Comparison of ENCODE assay signal across 1 cellular context in the genomic region with DNA sequence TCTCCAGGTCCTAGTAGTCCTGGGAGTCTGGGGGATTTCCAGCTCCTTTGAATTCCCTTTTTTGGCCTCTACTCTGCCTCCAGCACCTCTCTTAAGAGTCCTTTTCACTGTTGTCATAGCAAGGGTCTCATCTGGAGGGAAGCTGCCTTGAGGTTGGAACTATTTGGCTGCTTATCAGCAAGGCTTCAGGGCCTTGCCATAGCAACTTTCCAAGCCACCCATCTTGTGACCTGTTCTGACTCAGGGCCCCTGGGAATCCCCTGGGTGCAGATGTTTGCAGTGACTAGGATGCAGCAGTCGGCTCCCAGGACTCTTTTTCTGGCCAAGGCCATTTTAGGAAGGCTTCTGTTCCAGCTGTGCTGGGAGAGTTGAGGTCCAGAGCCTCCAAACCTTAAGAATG.
TF ChIP-seq lines count a peak whose summit lies in the region.

No MANE protein-coding gene starts in this region.

TF ChIP-seq in K562, 482 proteins besides CTCF, POLR2A, EP300 and RAD21 (continues in another document):
- TF ChIP-seq, protein P1, sequence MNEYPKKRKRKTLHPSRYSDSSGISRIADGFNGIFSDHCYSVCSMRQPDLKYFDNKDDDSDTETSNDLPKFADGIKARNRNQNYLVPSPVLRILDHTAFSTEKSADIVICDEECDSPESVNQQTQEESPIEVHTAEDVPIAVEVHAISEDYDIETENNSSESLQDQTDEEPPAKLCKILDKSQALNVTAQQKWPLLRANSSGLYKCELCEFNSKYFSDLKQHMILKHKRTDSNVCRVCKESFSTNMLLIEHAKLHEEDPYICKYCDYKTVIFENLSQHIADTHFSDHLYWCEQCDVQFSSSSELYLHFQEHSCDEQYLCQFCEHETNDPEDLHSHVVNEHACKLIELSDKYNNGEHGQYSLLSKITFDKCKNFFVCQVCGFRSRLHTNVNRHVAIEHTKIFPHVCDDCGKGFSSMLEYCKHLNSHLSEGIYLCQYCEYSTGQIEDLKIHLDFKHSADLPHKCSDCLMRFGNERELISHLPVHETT (CRISPR knock-in tag; conservative IDR thresholded peaks at IDR 0.05 in 1 of 2, IDR thresholded peaks at IDR 0.05 in 1 of 2): peak in 1 of 2 experiments; percentile 35; a peak in 1 of 4 replicates
- TF ChIP-seq GABPA (tag; conservative IDR thresholded peaks at IDR 0.05; ENCODE audit: low read depth) (0 out of 2 replicates have a peak, but pooled peaks have one; percentile 13), ZFX (CRISPR knock-in tag; IDR thresholded peaks at IDR 0.05) (peak; percentile 58), GATA2 (CRISPR knock-in tag; IDR thresholded peaks at IDR 0.05) (peak; percentile 49; the same call in 1 of the 2 replicates), TOE1 (IDR thresholded peaks at IDR 0.05; ENCODE audit: borderline replicate concordance) (peak; percentile 30; the same call in 1 of the 2 replicates), TOE1 (CRISPR knock-in tag; IDR thresholded peaks at IDR 0.05; ENCODE audit: borderline replicate concordance, low read depth) (no peak), SPI1 (IDR thresholded peaks at IDR 0.05; ENCODE audit: borderline replicate concordance, low read depth, low read length) (no peak), SMARCE1 (IDR thresholded peaks at IDR 0.05) (peak; percentile 18; the same call in 1 of the 2 replicates), TCF3 (CRISPR knock-in tag; IDR thresholded peaks at IDR 0.05) (0 out of 2 replicates have a peak, but pooled peaks have one; percentile 46), SRF (CRISPR knock-in tag; IDR thresholded peaks at IDR 0.05) (peak in 1 of 2 experiments; percentile 52; a peak in 1 of 4 replicates), NEUROD1 (IDR thresholded peaks at IDR 0.05; ENCODE audit: borderline replicate concordance, low read depth, low read length, partially characterized antibody) (peak; percentile 51), ZNF589 (CRISPR knock-in tag; IDR thresholded peaks at IDR 0.05; ENCODE audit: low read depth) (0 out of 2 replicates have a peak, but pooled peaks have one; percentile 36), SMARCA5 (IDR thresholded peaks at IDR 0.05) (no peak), MYNN (IDR thresholded peaks at IDR 0.05) (peak; percentile 99), MYNN (CRISPR knock-in tag; IDR thresholded peaks at IDR 0.05) (peak; percentile 90), ARID1B (IDR thresholded peaks at IDR 0.05) (peak; percentile 69), ZNF644 (tag; IDR thresholded peaks at IDR 0.05; ENCODE audit: low read depth) (peak; percentile 65; the same call in 1 of the 2 replicates), CBFA2T3 (IDR thresholded peaks at IDR 0.05) (peak; percentile 64), TAL1 (IDR thresholded peaks at IDR 0.05) (0 out of 2 replicates have a peak, but pooled peaks have one; percentile 7), ZNF146 (CRISPR knock-in tag; IDR thresholded peaks at IDR 0.05; ENCODE audit: unreplicated experiment) (no peak), RCOR1 (IDR thresholded peaks at IDR 0.05; ENCODE audit: borderline replicate concordance in 1 of 2, low read depth in 2 of 2, low read length in 2 of 2) (peak in 1 of 2 experiments; percentile 6; a peak in 1 of 4 replicates), ZNF184 (CRISPR knock-in tag; IDR thresholded peaks at IDR 0.05) (no peak), CXXC5 (CRISPR knock-in tag; IDR thresholded peaks at IDR 0.05) (no peak), FOXJ2 (tag; IDR thresholded peaks at IDR 0.05) (peak; percentile 98), TEAD1 (CRISPR knock-in tag; IDR thresholded peaks at IDR 0.05) (peak in 1 of 2 experiments; percentile 17; a peak in 1 of 4 replicates), JUN (IDR thresholded peaks at IDR 0.05; ENCODE audit: borderline replicate concordance, low read depth, low read length) (peak; percentile 32; the same call in 1 of the 2 replicates), JUN (CRISPR knock-in tag; IDR thresholded peaks at IDR 0.05; ENCODE audit: borderline replicate concordance) (no peak), SETDB1 (IDR thresholded peaks at IDR 0.05; ENCODE audit: low read length) (no peak), ZNF695 (CRISPR knock-in tag; IDR thresholded peaks at IDR 0.05) (no peak), MYBL2 (IDR thresholded peaks at IDR 0.05; ENCODE audit: low read depth) (no peak), MYBL2 (CRISPR knock-in tag; IDR thresholded peaks at IDR 0.05; ENCODE audit: borderline replicate concordance) (no peak), NR2C2 (CRISPR knock-in tag; IDR thresholded peaks at IDR 0.05) (no peak), NR2C2 (tag; IDR thresholded peaks at IDR 0.05) (peak; percentile 43; the same call in 1 of the 2 replicates), CTBP1 (IDR thresholded peaks at IDR 0.05; ENCODE audit: borderline replicate concordance) (peak; percentile 64; the same call in 1 of the 2 replicates), JUND (IDR thresholded peaks at IDR 0.05; ENCODE audit: borderline replicate concordance, low read depth, low read length) (peak; percentile 54; the same call in 1 of the 2 replicates), JUND (tag; IDR thresholded peaks at IDR 0.05; ENCODE audit: borderline replicate concordance, low read depth, low read length) (no peak; the same call in 2 of the 3 replicates), ZEB2 (IDR thresholded peaks at IDR 0.05) (no peak), FOSL1 (tag; conservative IDR thresholded peaks at IDR 0.05) (peak; percentile 87), ZNF431 (CRISPR knock-in tag; IDR thresholded peaks at IDR 0.05) (no peak), ZNF561 (CRISPR knock-in tag; conservative IDR thresholded peaks at IDR 0.05) (no peak), RFX1 (IDR thresholded peaks at IDR 0.05) (peak; percentile 88)
- TF ChIP-seq, protein P2, sequence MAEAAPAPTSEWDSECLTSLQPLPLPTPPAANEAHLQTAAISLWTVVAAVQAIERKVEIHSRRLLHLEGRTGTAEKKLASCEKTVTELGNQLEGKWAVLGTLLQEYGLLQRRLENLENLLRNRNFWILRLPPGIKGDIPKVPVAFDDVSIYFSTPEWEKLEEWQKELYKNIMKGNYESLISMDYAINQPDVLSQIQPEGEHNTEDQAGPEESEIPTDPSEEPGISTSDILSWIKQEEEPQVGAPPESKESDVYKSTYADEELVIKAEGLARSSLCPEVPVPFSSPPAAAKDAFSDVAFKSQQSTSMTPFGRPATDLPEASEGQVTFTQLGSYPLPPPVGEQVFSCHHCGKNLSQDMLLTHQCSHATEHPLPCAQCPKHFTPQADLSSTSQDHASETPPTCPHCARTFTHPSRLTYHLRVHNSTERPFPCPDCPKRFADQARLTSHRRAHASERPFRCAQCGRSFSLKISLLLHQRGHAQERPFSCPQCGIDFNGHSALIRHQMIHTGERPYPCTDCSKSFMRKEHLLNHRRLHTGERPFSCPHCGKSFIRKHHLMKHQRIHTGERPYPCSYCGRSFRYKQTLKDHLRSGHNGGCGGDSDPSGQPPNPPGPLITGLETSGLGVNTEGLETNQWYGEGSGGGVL (CRISPR knock-in tag; IDR thresholded peaks at IDR 0.05): no peak
- TF ChIP-seq, protein P3, sequence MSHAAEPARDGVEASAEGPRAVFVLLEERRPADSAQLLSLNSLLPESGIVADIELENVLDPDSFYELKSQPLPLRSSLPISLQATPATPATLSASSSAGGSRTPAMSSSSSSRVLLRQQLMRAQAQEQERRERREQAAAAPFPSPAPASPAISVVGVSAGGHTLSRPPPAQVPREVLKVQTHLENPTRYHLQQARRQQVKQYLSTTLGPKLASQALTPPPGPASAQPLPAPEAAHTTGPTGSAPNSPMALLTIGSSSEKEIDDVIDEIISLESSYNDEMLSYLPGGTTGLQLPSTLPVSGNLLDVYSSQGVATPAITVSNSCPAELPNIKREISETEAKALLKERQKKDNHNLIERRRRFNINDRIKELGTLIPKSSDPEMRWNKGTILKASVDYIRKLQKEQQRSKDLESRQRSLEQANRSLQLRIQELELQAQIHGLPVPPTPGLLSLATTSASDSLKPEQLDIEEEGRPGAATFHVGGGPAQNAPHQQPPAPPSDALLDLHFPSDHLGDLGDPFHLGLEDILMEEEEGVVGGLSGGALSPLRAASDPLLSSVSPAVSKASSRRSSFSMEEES (CRISPR knock-in tag; IDR thresholded peaks at IDR 0.05): peak; percentile 27
- TF ChIP-seq, protein P4, sequence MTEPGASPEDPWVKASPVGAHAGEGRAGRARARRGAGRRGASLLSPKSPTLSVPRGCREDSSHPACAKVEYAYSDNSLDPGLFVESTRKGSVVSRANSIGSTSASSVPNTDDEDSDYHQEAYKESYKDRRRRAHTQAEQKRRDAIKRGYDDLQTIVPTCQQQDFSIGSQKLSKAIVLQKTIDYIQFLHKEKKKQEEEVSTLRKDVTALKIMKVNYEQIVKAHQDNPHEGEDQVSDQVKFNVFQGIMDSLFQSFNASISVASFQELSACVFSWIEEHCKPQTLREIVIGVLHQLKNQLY (CRISPR knock-in tag; conservative IDR thresholded peaks at IDR 0.05): no peak
- TF ChIP-seq, protein P5, sequence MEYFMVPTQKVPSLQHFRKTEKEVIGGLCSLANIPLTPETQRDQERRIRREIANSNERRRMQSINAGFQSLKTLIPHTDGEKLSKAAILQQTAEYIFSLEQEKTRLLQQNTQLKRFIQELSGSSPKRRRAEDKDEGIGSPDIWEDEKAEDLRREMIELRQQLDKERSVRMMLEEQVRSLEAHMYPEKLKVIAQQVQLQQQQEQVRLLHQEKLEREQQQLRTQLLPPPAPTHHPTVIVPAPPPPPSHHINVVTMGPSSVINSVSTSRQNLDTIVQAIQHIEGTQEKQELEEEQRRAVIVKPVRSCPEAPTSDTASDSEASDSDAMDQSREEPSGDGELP (CRISPR knock-in tag; IDR thresholded peaks at IDR 0.05; ENCODE audit: borderline replicate concordance): peak; percentile 44; the same call in 1 of the 2 replicates
- TF ChIP-seq, protein P6, sequence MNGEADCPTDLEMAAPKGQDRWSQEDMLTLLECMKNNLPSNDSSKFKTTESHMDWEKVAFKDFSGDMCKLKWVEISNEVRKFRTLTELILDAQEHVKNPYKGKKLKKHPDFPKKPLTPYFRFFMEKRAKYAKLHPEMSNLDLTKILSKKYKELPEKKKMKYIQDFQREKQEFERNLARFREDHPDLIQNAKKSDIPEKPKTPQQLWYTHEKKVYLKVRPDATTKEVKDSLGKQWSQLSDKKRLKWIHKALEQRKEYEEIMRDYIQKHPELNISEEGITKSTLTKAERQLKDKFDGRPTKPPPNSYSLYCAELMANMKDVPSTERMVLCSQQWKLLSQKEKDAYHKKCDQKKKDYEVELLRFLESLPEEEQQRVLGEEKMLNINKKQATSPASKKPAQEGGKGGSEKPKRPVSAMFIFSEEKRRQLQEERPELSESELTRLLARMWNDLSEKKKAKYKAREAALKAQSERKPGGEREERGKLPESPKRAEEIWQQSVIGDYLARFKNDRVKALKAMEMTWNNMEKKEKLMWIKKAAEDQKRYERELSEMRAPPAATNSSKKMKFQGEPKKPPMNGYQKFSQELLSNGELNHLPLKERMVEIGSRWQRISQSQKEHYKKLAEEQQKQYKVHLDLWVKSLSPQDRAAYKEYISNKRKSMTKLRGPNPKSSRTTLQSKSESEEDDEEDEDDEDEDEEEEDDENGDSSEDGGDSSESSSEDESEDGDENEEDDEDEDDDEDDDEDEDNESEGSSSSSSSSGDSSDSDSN (IDR thresholded peaks at IDR 0.05; ENCODE audit: borderline replicate concordance in 1 of 2, low read depth in 2 of 2, low read length in 2 of 2): 0 out of 4 replicates have a peak, but pooled peaks of 1 of the 2 experiments have one; percentile 51
- TF ChIP-seq, protein P7, sequence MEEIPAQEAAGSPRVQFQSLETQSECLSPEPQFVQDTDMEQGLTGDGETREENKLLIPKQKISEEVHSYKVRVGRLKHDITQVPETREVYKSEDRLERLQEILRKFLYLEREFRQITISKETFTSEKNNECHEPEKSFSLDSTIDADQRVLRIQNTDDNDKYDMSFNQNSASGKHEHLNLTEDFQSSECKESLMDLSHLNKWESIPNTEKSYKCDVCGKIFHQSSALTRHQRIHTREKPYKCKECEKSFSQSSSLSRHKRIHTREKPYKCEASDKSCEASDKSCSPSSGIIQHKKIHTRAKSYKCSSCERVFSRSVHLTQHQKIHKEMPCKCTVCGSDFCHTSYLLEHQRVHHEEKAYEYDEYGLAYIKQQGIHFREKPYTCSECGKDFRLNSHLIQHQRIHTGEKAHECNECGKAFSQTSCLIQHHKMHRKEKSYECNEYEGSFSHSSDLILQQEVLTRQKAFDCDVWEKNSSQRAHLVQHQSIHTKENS (CRISPR knock-in tag; IDR thresholded peaks at IDR 0.05): no peak
- TF ChIP-seq, protein P8, sequence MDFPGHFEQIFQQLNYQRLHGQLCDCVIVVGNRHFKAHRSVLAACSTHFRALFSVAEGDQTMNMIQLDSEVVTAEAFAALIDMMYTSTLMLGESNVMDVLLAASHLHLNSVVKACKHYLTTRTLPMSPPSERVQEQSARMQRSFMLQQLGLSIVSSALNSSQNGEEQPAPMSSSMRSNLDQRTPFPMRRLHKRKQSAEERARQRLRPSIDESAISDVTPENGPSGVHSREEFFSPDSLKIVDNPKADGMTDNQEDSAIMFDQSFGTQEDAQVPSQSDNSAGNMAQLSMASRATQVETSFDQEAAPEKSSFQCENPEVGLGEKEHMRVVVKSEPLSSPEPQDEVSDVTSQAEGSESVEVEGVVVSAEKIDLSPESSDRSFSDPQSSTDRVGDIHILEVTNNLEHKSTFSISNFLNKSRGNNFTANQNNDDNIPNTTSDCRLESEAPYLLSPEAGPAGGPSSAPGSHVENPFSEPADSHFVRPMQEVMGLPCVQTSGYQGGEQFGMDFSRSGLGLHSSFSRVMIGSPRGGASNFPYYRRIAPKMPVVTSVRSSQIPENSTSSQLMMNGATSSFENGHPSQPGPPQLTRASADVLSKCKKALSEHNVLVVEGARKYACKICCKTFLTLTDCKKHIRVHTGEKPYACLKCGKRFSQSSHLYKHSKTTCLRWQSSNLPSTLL (IDR thresholded peaks at IDR 0.05): no peak
- TF ChIP-seq, protein P9, sequence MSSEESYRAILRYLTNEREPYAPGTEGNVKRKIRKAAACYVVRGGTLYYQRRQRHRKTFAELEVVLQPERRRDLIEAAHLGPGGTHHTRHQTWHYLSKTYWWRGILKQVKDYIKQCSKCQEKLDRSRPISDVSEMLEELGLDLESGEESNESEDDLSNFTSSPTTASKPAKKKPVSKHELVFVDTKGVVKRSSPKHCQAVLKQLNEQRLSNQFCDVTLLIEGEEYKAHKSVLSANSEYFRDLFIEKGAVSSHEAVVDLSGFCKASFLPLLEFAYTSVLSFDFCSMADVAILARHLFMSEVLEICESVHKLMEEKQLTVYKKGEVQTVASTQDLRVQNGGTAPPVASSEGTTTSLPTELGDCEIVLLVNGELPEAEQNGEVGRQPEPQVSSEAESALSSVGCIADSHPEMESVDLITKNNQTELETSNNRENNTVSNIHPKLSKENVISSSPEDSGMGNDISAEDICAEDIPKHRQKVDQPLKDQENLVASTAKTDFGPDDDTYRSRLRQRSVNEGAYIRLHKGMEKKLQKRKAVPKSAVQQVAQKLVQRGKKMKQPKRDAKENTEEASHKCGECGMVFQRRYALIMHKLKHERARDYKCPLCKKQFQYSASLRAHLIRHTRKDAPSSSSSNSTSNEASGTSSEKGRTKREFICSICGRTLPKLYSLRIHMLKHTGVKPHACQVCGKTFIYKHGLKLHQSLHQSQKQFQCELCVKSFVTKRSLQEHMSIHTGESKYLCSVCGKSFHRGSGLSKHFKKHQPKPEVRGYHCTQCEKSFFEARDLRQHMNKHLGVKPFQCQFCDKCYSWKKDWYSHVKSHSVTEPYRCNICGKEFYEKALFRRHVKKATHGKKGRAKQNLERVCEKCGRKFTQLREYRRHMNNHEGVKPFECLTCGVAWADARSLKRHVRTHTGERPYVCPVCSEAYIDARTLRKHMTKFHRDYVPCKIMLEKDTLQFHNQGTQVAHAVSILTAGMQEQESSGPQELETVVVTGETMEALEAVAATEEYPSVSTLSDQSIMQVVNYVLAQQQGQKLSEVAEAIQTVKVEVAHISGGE (CRISPR knock-in tag; IDR thresholded peaks at IDR 0.05): peak in 1 of 3 experiments; percentile 48; a peak in 1 of 6 replicates
